ENCODE assay signal across 1 cellular context in the genomic region with DNA sequence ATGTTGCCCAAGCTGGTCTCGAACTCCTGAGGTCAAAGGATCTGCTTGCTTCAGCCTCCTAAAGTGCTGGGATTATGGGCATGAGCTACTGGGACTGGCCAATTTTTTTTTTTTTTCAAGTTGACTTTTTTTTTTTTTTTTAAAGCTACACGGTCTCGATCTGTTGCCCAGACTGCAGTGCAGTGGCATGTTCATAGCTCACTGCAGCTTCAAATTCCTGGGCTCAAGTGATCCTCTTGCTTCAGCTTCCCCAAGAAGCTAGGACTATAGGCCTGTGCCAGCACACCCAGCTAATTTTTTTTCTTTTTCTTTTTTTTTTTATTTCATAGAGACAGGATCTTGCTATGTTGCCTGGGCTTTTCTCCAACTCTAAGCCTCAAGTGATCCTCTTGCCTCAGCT.
TF ChIP-seq lines count a peak whose summit lies in the region.

No MANE protein-coding gene starts in this region.

TF ChIP-seq in IMR-90, 13 proteins besides CTCF, POLR2A, EP300 and RAD21:
- TF ChIP-seq RFX5 (IDR thresholded peaks at IDR 0.05; ENCODE audit: low read depth, low read length) (no peak), BHLHE40 (IDR thresholded peaks at IDR 0.05; ENCODE audit: low read depth, low read length) (no peak), FOS (IDR thresholded peaks at IDR 0.05; ENCODE audit: low read depth, low read length) (no peak), RCOR1 (IDR thresholded peaks at IDR 0.05; ENCODE audit: insufficient replicate concordance, low read length) (no peak), USF2 (IDR thresholded peaks at IDR 0.05; ENCODE audit: low read depth, low read length) (no peak), MAFK (IDR thresholded peaks at IDR 0.05; ENCODE audit: low read depth, low read length) (no peak)
- TF ChIP-seq, protein P1, sequence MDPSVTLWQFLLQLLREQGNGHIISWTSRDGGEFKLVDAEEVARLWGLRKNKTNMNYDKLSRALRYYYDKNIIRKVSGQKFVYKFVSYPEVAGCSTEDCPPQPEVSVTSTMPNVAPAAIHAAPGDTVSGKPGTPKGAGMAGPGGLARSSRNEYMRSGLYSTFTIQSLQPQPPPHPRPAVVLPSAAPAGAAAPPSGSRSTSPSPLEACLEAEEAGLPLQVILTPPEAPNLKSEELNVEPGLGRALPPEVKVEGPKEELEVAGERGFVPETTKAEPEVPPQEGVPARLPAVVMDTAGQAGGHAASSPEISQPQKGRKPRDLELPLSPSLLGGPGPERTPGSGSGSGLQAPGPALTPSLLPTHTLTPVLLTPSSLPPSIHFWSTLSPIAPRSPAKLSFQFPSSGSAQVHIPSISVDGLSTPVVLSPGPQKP (IDR thresholded peaks at IDR 0.05; ENCODE audit: borderline replicate concordance, low read depth, low read length): no peak
TF ChIP-seq in IMR-90: peak in this region for 0.
